Comparison of ENCODE assay signal across 1 cellular context in the genomic region with DNA sequence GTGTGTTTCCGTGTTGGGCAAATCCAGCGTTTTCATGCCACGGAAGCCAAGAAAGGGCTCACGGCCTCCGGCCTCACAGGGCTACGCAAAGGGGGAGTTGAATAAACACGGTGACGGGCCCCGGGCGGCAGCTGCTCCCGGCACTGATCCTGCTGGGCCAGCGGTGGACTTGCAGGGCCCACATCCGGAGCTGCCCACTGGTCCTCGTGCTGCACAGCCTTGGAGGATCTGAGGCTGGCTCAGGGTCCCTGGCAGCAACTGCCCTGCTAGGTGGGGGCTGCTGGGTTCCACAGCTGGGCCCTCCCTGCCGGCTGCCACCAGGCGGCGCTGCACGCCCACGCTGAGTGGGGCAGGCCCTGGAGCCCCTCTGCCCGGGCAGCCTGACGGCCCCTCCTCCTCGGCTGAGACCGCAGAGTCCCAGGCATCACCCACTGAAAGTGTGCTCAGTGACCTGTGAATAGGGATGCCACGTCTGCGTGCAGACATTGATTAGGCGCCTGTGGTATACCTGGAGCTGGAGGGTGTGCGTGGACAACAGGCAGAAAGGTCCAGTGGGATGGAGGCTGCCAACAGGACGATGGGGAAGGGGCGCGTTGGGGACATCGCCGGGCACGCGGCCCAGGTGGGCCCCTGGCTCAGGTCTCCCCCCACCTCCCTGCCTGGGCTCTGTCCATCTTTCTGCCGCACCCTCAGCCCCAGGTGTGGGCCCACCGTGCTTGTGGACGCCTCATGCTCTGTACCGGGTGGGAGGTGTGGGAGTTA.
TF ChIP-seq lines count a peak whose summit lies in the region.

No MANE protein-coding gene starts in this region.

TF ChIP-seq in GM12878, 131 proteins besides CTCF, POLR2A, EP300 and RAD21 (continued from another document):
- TF ChIP-seq CUX1 (IDR thresholded peaks at IDR 0.05; ENCODE audit: insufficient replicate concordance, low read depth, low read length) (no peak), SMAD5 (IDR thresholded peaks at IDR 0.05; ENCODE audit: low read depth) (no peak), RAD51 (IDR thresholded peaks at IDR 0.05) (no peak), CEBPB (IDR thresholded peaks at IDR 0.05; ENCODE audit: borderline replicate concordance in 1 of 2, low read depth in 2 of 2, low read length in 2 of 2) (no peak), BCL11A (IDR thresholded peaks at IDR 0.05; ENCODE audit: low read depth, low read length) (no peak), BHLHE40 (IDR thresholded peaks at IDR 0.05; ENCODE audit: borderline replicate concordance in 1 of 2, low read depth in 2 of 2, low read length in 1 of 2) (peak in 1 of 2 experiments; percentile 31; a peak in 1 of 4 replicates), BCLAF1 (IDR thresholded peaks at IDR 0.05) (no peak), NR2F1 (conservative IDR thresholded peaks at IDR 0.05) (peak; percentile 51; the same call in 1 of the 2 replicates), MTA2 (IDR thresholded peaks at IDR 0.05; ENCODE audit: low read depth) (no peak), GATAD2B (conservative IDR thresholded peaks at IDR 0.05; ENCODE audit: low read depth) (peak; percentile 60; the same call in 1 of the 2 replicates), NBN (IDR thresholded peaks at IDR 0.05) (no peak), PML (IDR thresholded peaks at IDR 0.05; ENCODE audit: low read length) (0 out of 2 replicates have a peak, but pooled peaks have one; percentile 21), TCF12 (IDR thresholded peaks at IDR 0.05; ENCODE audit: low read depth, low read length) (peak; percentile 62; the same call in 1 of the 2 replicates), MEF2B (IDR thresholded peaks at IDR 0.05; ENCODE audit: partially characterized antibody, poor library complexity, severe bottlenecking) (no peak), NR2C1 (IDR thresholded peaks at IDR 0.05) (no peak), ATF2 (IDR thresholded peaks at IDR 0.05; ENCODE audit: low read length) (peak; percentile 30; the same call in 1 of the 2 replicates), SUPT20H (IDR thresholded peaks at IDR 0.05; ENCODE audit: borderline replicate concordance, control insufficient read depth, low read depth, low read length) (no peak), IKZF1 (conservative IDR thresholded peaks at IDR 0.05) (peak; percentile 55; the same call in 1 of the 2 replicates), HCFC1 (IDR thresholded peaks at IDR 0.05; ENCODE audit: low read length) (no peak), DPF2 (IDR thresholded peaks at IDR 0.05) (peak; percentile 28; the same call in 1 of the 2 replicates), RB1 (IDR thresholded peaks at IDR 0.05; ENCODE audit: borderline replicate concordance) (peak; percentile 33; the same call in 1 of the 2 replicates), ETV6 (conservative IDR thresholded peaks at IDR 0.05 in 1 of 2, IDR thresholded peaks at IDR 0.05 in 1 of 2; ENCODE audit: borderline replicate concordance in 1 of 2, low read depth in 1 of 2) (no peak), ZSCAN29 (IDR thresholded peaks at IDR 0.05) (0 out of 2 replicates have a peak, but pooled peaks have one; percentile 19), BRCA1 (IDR thresholded peaks at IDR 0.05; ENCODE audit: low read depth, low read length) (no peak), BACH1 (IDR thresholded peaks at IDR 0.05; ENCODE audit: borderline replicate concordance) (peak; percentile 79)
- TF ChIP-seq, protein P1, sequence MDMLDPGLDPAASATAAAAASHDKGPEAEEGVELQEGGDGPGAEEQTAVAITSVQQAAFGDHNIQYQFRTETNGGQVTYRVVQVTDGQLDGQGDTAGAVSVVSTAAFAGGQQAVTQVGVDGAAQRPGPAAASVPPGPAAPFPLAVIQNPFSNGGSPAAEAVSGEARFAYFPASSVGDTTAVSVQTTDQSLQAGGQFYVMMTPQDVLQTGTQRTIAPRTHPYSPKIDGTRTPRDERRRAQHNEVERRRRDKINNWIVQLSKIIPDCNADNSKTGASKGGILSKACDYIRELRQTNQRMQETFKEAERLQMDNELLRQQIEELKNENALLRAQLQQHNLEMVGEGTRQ (IDR thresholded peaks at IDR 0.05; ENCODE audit: borderline replicate concordance, low read depth, low read length): no peak
- TF ChIP-seq, protein P2, sequence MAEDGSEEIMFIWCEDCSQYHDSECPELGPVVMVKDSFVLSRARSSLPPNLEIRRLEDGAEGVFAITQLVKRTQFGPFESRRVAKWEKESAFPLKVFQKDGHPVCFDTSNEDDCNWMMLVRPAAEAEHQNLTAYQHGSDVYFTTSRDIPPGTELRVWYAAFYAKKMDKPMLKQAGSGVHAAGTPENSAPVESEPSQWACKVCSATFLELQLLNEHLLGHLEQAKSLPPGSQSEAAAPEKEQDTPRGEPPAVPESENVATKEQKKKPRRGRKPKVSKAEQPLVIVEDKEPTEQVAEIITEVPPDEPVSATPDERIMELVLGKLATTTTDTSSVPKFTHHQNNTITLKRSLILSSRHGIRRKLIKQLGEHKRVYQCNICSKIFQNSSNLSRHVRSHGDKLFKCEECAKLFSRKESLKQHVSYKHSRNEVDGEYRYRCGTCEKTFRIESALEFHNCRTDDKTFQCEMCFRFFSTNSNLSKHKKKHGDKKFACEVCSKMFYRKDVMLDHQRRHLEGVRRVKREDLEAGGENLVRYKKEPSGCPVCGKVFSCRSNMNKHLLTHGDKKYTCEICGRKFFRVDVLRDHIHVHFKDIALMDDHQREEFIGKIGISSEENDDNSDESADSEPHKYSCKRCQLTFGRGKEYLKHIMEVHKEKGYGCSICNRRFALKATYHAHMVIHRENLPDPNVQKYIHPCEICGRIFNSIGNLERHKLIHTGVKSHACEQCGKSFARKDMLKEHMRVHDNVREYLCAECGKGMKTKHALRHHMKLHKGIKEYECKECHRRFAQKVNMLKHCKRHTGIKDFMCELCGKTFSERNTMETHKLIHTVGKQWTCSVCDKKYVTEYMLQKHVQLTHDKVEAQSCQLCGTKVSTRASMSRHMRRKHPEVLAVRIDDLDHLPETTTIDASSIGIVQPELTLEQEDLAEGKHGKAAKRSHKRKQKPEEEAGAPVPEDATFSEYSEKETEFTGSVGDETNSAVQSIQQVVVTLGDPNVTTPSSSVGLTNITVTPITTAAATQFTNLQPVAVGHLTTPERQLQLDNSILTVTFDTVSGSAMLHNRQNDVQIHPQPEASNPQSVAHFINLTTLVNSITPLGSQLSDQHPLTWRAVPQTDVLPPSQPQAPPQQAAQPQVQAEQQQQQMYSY (CRISPR knock-in tag; IDR thresholded peaks at IDR 0.05): no peak
TF ChIP-seq in GM12878: peak in this region for 25.
